1 cellular context compared by ENCODE assay signal in the genomic region with DNA sequence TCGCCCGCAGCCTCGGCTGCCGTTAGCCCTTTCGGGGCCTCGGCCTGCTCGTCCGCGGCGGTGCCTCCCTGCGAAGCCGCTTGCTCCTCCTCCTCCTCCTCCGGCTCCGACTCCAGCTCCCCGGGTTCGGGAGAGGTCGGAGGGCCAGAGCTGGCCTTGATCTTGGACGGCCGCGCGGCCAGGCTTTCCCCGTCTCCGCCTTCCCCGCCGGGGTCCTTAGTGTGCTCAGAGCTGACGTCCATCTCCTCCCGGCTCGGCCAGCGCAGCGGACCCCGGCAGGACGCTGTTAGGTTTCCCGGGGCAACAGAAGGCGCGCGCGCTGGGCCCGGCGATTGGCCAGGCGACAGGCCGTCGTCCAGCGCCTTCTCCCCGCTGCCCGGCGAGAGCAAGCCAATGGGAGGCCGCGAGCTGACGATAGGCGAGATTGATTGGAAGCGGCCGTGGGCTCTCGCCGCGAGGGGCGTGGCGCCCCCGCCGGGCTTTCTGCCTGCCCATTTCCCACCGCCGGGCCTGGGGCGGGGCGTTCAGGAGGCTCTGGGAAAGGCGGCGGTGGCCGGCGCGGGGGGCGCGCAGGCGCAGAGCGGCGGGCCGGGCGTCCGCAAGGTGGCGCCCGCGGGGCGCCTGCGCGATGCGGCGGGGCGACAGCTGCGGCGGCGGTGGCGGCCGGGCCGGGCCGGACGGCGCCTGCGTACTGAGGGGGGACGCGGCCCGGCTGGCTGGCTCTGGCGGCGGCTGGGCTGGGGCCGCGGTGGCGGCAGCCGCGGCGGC.
A peak's percentile ranks its signal among the peaks of the same experiment; 100 is the strongest.
TF ChIP-seq lines count a peak whose summit lies in the region.

TADA2B (plus strand) TSS at position 676 of the 768 bp plus-strand sequence. CDS start 208 bp downstream, outside the sequence.

TF ChIP-seq in HepG2, 621 proteins besides CTCF, POLR2A, EP300 and RAD21 (continued from another document and continues in another):
- TF ChIP-seq RBM39 (IDR thresholded peaks at IDR 0.05; ENCODE audit: low read depth, low read length, poor library complexity, severe bottlenecking) = no peak
- TF ChIP-seq, protein P1, sequence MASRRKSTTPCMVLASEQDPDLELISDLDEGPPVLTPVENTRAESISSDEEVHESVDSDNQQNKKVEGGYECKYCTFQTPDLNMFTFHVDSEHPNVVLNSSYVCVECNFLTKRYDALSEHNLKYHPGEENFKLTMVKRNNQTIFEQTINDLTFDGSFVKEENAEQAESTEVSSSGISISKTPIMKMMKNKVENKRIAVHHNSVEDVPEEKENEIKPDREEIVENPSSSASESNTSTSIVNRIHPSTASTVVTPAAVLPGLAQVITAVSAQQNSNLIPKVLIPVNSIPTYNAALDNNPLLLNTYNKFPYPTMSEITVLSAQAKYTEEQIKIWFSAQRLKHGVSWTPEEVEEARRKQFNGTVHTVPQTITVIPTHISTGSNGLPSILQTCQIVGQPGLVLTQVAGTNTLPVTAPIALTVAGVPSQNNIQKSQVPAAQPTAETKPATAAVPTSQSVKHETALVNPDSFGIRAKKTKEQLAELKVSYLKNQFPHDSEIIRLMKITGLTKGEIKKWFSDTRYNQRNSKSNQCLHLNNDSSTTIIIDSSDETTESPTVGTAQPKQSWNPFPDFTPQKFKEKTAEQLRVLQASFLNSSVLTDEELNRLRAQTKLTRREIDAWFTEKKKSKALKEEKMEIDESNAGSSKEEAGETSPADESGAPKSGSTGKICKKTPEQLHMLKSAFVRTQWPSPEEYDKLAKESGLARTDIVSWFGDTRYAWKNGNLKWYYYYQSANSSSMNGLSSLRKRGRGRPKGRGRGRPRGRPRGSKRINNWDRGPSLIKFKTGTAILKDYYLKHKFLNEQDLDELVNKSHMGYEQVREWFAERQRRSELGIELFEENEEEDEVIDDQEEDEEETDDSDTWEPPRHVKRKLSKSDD (CRISPR knock-in tag; IDR thresholded peaks at IDR 0.05; ENCODE audit: low read depth) = no peak
- TF ChIP-seq, protein P2, sequence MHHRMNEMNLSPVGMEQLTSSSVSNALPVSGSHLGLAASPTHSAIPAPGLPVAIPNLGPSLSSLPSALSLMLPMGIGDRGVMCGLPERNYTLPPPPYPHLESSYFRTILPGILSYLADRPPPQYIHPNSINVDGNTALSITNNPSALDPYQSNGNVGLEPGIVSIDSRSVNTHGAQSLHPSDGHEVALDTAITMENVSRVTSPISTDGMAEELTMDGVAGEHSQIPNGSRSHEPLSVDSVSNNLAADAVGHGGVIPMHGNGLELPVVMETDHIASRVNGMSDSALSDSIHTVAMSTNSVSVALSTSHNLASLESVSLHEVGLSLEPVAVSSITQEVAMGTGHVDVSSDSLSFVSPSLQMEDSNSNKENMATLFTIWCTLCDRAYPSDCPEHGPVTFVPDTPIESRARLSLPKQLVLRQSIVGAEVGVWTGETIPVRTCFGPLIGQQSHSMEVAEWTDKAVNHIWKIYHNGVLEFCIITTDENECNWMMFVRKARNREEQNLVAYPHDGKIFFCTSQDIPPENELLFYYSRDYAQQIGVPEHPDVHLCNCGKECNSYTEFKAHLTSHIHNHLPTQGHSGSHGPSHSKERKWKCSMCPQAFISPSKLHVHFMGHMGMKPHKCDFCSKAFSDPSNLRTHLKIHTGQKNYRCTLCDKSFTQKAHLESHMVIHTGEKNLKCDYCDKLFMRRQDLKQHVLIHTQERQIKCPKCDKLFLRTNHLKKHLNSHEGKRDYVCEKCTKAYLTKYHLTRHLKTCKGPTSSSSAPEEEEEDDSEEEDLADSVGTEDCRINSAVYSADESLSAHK (CRISPR knock-in tag; IDR thresholded peaks at IDR 0.05; ENCODE audit: borderline replicate concordance) = no peak
- no peak for TF ChIP-seq PBX3 (CRISPR knock-in tag; IDR thresholded peaks at IDR 0.05; ENCODE audit: borderline replicate concordance)
- no peak for TF ChIP-seq SCMH1 (CRISPR knock-in tag; IDR thresholded peaks at IDR 0.05; ENCODE audit: borderline replicate concordance)
- TF ChIP-seq ZNF747 (CRISPR knock-in tag; IDR thresholded peaks at IDR 0.05; ENCODE audit: borderline replicate concordance) = no peak
- no peak for TF ChIP-seq ZSCAN29 (CRISPR knock-in tag; conservative IDR thresholded peaks at IDR 0.05)
- TF ChIP-seq, protein P3, sequence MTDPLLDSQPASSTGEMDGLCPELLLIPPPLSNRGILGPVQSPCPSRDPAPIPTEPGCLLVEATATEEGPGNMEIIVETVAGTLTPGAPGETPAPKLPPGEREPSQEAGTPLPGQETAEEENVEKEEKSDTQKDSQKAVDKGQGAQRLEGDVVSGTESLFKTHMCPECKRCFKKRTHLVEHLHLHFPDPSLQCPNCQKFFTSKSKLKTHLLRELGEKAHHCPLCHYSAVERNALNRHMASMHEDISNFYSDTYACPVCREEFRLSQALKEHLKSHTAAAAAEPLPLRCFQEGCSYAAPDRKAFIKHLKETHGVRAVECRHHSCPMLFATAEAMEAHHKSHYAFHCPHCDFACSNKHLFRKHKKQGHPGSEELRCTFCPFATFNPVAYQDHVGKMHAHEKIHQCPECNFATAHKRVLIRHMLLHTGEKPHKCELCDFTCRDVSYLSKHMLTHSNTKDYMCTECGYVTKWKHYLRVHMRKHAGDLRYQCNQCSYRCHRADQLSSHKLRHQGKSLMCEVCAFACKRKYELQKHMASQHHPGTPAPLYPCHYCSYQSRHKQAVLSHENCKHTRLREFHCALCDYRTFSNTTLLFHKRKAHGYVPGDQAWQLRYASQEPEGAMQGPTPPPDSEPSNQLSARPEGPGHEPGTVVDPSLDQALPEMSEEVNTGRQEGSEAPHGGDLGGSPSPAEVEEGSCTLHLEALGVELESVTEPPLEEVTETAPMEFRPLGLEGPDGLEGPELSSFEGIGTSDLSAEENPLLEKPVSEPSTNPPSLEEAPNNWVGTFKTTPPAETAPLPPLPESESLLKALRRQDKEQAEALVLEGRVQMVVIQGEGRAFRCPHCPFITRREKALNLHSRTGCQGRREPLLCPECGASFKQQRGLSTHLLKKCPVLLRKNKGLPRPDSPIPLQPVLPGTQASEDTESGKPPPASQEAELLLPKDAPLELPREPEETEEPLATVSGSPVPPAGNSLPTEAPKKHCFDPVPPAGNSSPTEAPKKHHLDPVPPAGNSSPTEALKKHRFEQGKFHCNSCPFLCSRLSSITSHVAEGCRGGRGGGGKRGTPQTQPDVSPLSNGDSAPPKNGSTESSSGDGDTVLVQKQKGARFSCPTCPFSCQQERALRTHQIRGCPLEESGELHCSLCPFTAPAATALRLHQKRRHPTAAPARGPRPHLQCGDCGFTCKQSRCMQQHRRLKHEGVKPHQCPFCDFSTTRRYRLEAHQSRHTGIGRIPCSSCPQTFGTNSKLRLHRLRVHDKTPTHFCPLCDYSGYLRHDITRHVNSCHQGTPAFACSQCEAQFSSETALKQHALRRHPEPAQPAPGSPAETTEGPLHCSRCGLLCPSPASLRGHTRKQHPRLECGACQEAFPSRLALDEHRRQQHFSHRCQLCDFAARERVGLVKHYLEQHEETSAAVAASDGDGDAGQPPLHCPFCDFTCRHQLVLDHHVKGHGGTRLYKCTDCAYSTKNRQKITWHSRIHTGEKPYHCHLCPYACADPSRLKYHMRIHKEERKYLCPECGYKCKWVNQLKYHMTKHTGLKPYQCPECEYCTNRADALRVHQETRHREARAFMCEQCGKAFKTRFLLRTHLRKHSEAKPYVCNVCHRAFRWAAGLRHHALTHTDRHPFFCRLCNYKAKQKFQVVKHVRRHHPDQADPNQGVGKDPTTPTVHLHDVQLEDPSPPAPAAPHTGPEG (CRISPR knock-in tag; IDR thresholded peaks at IDR 0.05) = no peak
- no peak for TF ChIP-seq ZNF850 (CRISPR knock-in tag; conservative IDR thresholded peaks at IDR 0.05)
- no peak for TF ChIP-seq ZBTB8A (CRISPR knock-in tag; IDR thresholded peaks at IDR 0.05; ENCODE audit: borderline replicate concordance, low read depth)
- no peak for TF ChIP-seq TARDBP (CRISPR knock-in tag; IDR thresholded peaks at IDR 0.05)
- TF ChIP-seq ZNF597 (CRISPR knock-in tag; IDR thresholded peaks at IDR 0.05) = no peak
- no peak for TF ChIP-seq ZNF670 (CRISPR knock-in tag; IDR thresholded peaks at IDR 0.05; ENCODE audit: borderline replicate concordance)
- no peak for TF ChIP-seq REXO4 (CRISPR knock-in tag; IDR thresholded peaks at IDR 0.05; ENCODE audit: borderline replicate concordance)
- no peak for TF ChIP-seq KLF15 (CRISPR knock-in tag; IDR thresholded peaks at IDR 0.05; ENCODE audit: borderline replicate concordance)
- TF ChIP-seq, protein P4, sequence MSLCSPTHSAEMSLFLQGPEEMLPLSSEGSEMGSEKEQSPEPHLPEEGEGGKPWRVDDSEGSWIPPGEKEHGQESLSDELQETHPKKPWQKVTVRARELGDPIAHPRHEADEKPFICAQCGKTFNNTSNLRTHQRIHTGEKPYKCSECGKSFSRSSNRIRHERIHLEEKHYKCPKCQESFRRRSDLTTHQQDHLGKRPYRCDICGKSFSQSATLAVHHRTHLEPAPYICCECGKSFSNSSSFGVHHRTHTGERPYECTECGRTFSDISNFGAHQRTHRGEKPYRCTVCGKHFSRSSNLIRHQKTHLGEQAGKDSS (CRISPR knock-in tag; IDR thresholded peaks at IDR 0.05; ENCODE audit: borderline replicate concordance, low read depth) = no peak
- no peak; the same call in 1 of the 2 replicates for TF ChIP-seq POGZ (CRISPR knock-in tag; IDR thresholded peaks at IDR 0.05)
- no peak for TF ChIP-seq SP140L (CRISPR knock-in tag; IDR thresholded peaks at IDR 0.05; ENCODE audit: borderline replicate concordance)
- TF ChIP-seq SMAD9 (CRISPR knock-in tag; IDR thresholded peaks at IDR 0.05) = no peak
- peak; percentile 35; the same call in 1 of the 2 replicates for TF ChIP-seq CBFB (CRISPR knock-in tag; IDR thresholded peaks at IDR 0.05)
- TF ChIP-seq ZNF616 (CRISPR knock-in tag; IDR thresholded peaks at IDR 0.05; ENCODE audit: low read depth) = no peak
- no peak for TF ChIP-seq MAFK (conservative IDR thresholded peaks at IDR 0.05 in 1 of 2, IDR thresholded peaks at IDR 0.05 in 1 of 2; ENCODE audit: low read length in 2 of 2)
- no peak for TF ChIP-seq ZNF292 (CRISPR knock-in tag; IDR thresholded peaks at IDR 0.05; ENCODE audit: borderline replicate concordance, low read depth)
- TF ChIP-seq ZNF781 (CRISPR knock-in tag; IDR thresholded peaks at IDR 0.05; ENCODE audit: borderline replicate concordance, not compliant biosample characterization) = no peak
- TF ChIP-seq RNF2 (conservative IDR thresholded peaks at IDR 0.05; ENCODE audit: low read depth) = peak; percentile 57; the same call in 1 of the 2 replicates
- peak; percentile 100 for TF ChIP-seq SAP130 (CRISPR knock-in tag; IDR thresholded peaks at IDR 0.05; ENCODE audit: low read depth)
- TF ChIP-seq, protein P5, sequence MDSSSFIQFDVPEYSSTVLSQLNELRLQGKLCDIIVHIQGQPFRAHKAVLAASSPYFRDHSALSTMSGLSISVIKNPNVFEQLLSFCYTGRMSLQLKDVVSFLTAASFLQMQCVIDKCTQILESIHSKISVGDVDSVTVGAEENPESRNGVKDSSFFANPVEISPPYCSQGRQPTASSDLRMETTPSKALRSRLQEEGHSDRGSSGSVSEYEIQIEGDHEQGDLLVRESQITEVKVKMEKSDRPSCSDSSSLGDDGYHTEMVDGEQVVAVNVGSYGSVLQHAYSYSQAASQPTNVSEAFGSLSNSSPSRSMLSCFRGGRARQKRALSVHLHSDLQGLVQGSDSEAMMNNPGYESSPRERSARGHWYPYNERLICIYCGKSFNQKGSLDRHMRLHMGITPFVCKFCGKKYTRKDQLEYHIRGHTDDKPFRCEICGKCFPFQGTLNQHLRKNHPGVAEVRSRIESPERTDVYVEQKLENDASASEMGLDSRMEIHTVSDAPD (CRISPR knock-in tag; IDR thresholded peaks at IDR 0.05) = no peak
- no peak for TF ChIP-seq DMTF1 (CRISPR knock-in tag; IDR thresholded peaks at IDR 0.05)
- TF ChIP-seq MYC (CRISPR knock-in tag; IDR thresholded peaks at IDR 0.05; ENCODE audit: borderline replicate concordance) = no peak
- TF ChIP-seq MTF2 (CRISPR knock-in tag; IDR thresholded peaks at IDR 0.05; ENCODE audit: borderline replicate concordance) = no peak
- no peak for TF ChIP-seq ZNF570 (CRISPR knock-in tag; IDR thresholded peaks at IDR 0.05; ENCODE audit: borderline replicate concordance)
- no peak for TF ChIP-seq GPN1 (CRISPR knock-in tag; IDR thresholded peaks at IDR 0.05; ENCODE audit: borderline replicate concordance)
- TF ChIP-seq ZNF615 (CRISPR knock-in tag; IDR thresholded peaks at IDR 0.05; ENCODE audit: borderline replicate concordance) = no peak
- TF ChIP-seq ZFP62 (CRISPR knock-in tag; IDR thresholded peaks at IDR 0.05) = no peak
- no peak for TF ChIP-seq HNRNPL (IDR thresholded peaks at IDR 0.05; ENCODE audit: low read depth, low read length)
- no peak for TF ChIP-seq ZBTB20 (CRISPR knock-in tag; IDR thresholded peaks at IDR 0.05; ENCODE audit: borderline replicate concordance, low read depth)
- no peak for TF ChIP-seq BATF2 (CRISPR knock-in tag; IDR thresholded peaks at IDR 0.05)
- no peak for TF ChIP-seq ZNF7 (CRISPR knock-in tag; IDR thresholded peaks at IDR 0.05)
- no peak for TF ChIP-seq CCDC6 (CRISPR knock-in tag; IDR thresholded peaks at IDR 0.05)
